ENCODE assay signal across 8 cellular contexts in genomic region chr6:166955121-166955864, GRCh38. TPM values are rescaled to one million over a fixed set of nuclear protein-coding genes. Genes with fewer than 3 reads are reported as not detected.
DNase-seq lines count a peak whose midpoint lies in the region; ATAC-seq and TF ChIP-seq lines count a peak whose summit lies in the region.

No MANE protein-coding gene starts in this region.

- H3K36me3 ChIP-seq in iPS-20b (ENCODE audit: insufficient read depth, low read depth, low read length) (0 out of 2 replicates have a peak, but pooled peaks cover 4% of the 10 kb centered on the region), spleen (peaks cover 0 to 43% (median 0%) of the 10 kb centered on the region in 6 donors)

- H3K27me3 ChIP-seq in iPS-20b (ENCODE audit: insufficient read depth, low read length) (peaks cover 23% of the 10 kb centered on the region), spleen (replicated peaks in 1 of 7) (no peaks in the 10 kb centered on the region), foreskin keratinocyte (no peaks in the 10 kb centered on the region)

- H3K9ac ChIP-seq in iPS-20b (ENCODE audit: low read depth, low read length), result peak overlapping the region; percentile 51; the same call in 1 of the 2 replicates

- ATAC-seq in foreskin keratinocyte (no peak), HG03520 (IDR thresholded peaks at IDR 0.05; ENCODE audit: unreplicated experiment) (no peak), HG03469 (IDR thresholded peaks at IDR 0.05; ENCODE audit: unreplicated experiment) (no peak)

- DNase-seq in OCI-M1 (lab: John Stamatoyannopoulos, UW), result peak; percentile 83
- peak; percentile 13 for DNase-seq in astrocyte of the hippocampus (ENCODE audit: low read depth, low spot score)
- DNase-seq in spleen, result peak; percentile 90
- no peak for DNase-seq in foreskin keratinocyte

- TF ChIP-seq POLR2A in GM15510 (IDR thresholded peaks at IDR 0.05; ENCODE audit: borderline replicate concordance, extremely low read depth, insufficient read length) (peak; percentile 42), spleen (IDR thresholded peaks at IDR 0.05) (no peak)

- H3K4me3 ChIP-seq in iPS-20b (ENCODE audit: low read length) (peak overlapping the region; percentile 80), spleen (peak overlapping the region; percentile 95 to 100 (median 99))

- no peaks in the 10 kb centered on the region for H3K9me3 ChIP-seq in iPS-20b (ENCODE audit: insufficient read depth, low read depth, low read length)
- H3K9me3 ChIP-seq in spleen, result no peaks in the 10 kb centered on the region

- no peak for TF ChIP-seq CTCF in spleen (IDR thresholded peaks at IDR 0.05 in 8 of 11, conservative IDR thresholded peaks at IDR 0.05 in 3 of 11)
- no peak for TF ChIP-seq CTCF in foreskin keratinocyte (conservative IDR thresholded peaks at IDR 0.05)

- H3K4me1 ChIP-seq in iPS-20b (ENCODE audit: insufficient read depth, low read length) (peaks cover 8% of the 10 kb centered on the region; the same call in 1 of the 2 replicates), spleen (peaks cover 30 to 94% (median 88%) of the 10 kb centered on the region in 6 donors), foreskin keratinocyte (no peaks in the 10 kb centered on the region)

- H3K27ac ChIP-seq in iPS-20b (ENCODE audit: low read length) (no peak overlapping the region), spleen (peak overlapping the region; percentile 94 to 100 (median 98)), foreskin keratinocyte (no peak overlapping the region)

- 15 to 34% (median 31%) methylated on average over 25 to 52 of the region's 52 CpGs for WGBS in spleen, 5 donors

- intact Hi-C loops in spleen (cut with DNase I; ENCODE audit: low total_unique reads), result no loop called here

RNA-seq across cellular contexts. Expression of gene RNASET2, which starts 1.1 kb away (rescaled TPM):
- total RNA-seq in spleen (100 to 1,000 TPM; 264 to 676 (median 373) TPM), foreskin keratinocyte (14.3 and 14.5 TPM in 2 replicates)
- polyA plus RNA-seq in spleen (100 to 1,000 TPM; 242 to 392 (median 245) TPM), foreskin keratinocyte (17.6 and 18.5 TPM in 2 replicates)

RNA-seq across cellular contexts. Expression of gene CEP43, which starts 43.9 kb away (rescaled TPM):
- total RNA-seq in spleen, result 10 to 100 TPM; 13.1 to 21.8 (median 17.7) TPM
- 10 to 100 TPM in 1 of 3 donors, 1 to 10 TPM in 2; 9.0 to 10.6 (median 9.0) TPM for polyA plus RNA-seq in spleen
- 13.5 and 15.5 TPM in 2 replicates for total RNA-seq in foreskin keratinocyte
- 7.5 and 9.4 TPM in 2 replicates for polyA plus RNA-seq in foreskin keratinocyte

Comparison
In these comparisons a context has a peak if more than half of its experiments do, and no peak if none do; other contexts are left out.
1. DNase-seq: peak in OCI-M1 (single experiment), astrocyte of the hippocampus (single experiment) and spleen (single experiment); none in foreskin keratinocyte (0 of 2).
2. H3K27ac ChIP-seq: peak in spleen (8 of 8); none in iPS-20b (single experiment) and foreskin keratinocyte (single experiment).
3. RNA of gene RNASET2, which starts 1.1 kb away (total RNA-seq): 264 to 676 TPM in spleen; 14.3 to 14.5 TPM in foreskin keratinocyte; every median in the first group is over 10 times any median in the second.